9 cellular contexts compared by ENCODE assay signal in genomic region chr10:86139066-86139657, GRCh38.
DNase-seq lines count a peak whose midpoint lies in the region; ATAC-seq and TF ChIP-seq lines count a peak whose summit lies in the region.
"Had no signal": no experiment of that assay in that cellular context is flagged by ENCODE, and none has a peak within 500 bp of the region (broad histone marks: within the 10 kb centered on the region; RNA-seq: fewer than 3 reads in every experiment).

No MANE protein-coding gene starts in this region.

- no peaks in the 10 kb centered on the region for H3K36me3 Mint-ChIP-seq in glutamatergic neuron (ENCODE audit: unreplicated experiment)

- TF ChIP-seq CTCF in OCI-LY3 (IDR thresholded peaks at IDR 0.05; ENCODE audit: low read depth, low read length) (peak; percentile 65), glutamatergic neuron (IDR thresholded peaks at IDR 0.05; ENCODE audit: partially characterized antibody, unreplicated experiment) (peak; percentile 62)

- no peak overlapping the region for H3K9ac ChIP-seq in OCI-LY3 (ENCODE audit: low read length)

- H4K20me1 ChIP-seq in OCI-LY3 (ENCODE audit: insufficient read depth, low read length): no peaks in the 10 kb centered on the region

- no peaks in the 10 kb centered on the region for H3K27me3 ChIP-seq in OCI-LY3 (ENCODE audit: low read depth, low read length)

- no peaks in the 10 kb centered on the region for H3K9me3 ChIP-seq in OCI-LY3 (ENCODE audit: insufficient read depth, low read length)

- no peaks in the 10 kb centered on the region for H3K79me2 ChIP-seq in OCI-LY3 (ENCODE audit: low read length)

- peak; percentile 69 for DNase-seq in activated effector memory CD4-positive, alpha-beta T cell treated with anti-CD3 and anti-CD28 coated beads, Interleukin-2, amount 50 U/mL, for 16 hours
- DNase-seq in activated effector memory CD4-positive, alpha-beta T cell treated with Interleukin-2 at 50 U/mL for 16 hours: no peak
- DNase-seq in glutamatergic neuron (peak; percentile 54), activated gamma-delta T cell (lab: John Stamatoyannopoulos, UW) (no peak), epidermal melanocyte (ENCODE audit: insufficient read length, low spot score) (no peak), NCI-H128 (lab: John Stamatoyannopoulos, UW; ENCODE audit: unreplicated experiment) (no peak)
- peak; percentile 32 for DNase-seq in stimulated activated naive CD8-positive, alpha-beta T cell treated with anti-CD3 and anti-CD28 coated beads, Interleukin-15, Interleukin-2, amounts not matched to agents 100 U/mL and 50 U/mL, for 24 hours
- DNase-seq: KG1 had no signal

- no peaks in the 10 kb centered on the region for H3K4me1 Mint-ChIP-seq in glutamatergic neuron (ENCODE audit: low read depth, unreplicated experiment)

- H3K4me3 ChIP-seq in OCI-LY3 (ENCODE audit: low read length): no peak overlapping the region

- peak overlapping the region; percentile 17 for H3K27ac Mint-ChIP-seq in glutamatergic neuron (ENCODE audit: unreplicated experiment)

- no peaks in the 10 kb centered on the region for H3K4me1 ChIP-seq in OCI-LY3 (ENCODE audit: low read length)

- peaks cover 4% of the 10 kb centered on the region for H3K27me3 Mint-ChIP-seq in glutamatergic neuron (ENCODE audit: unreplicated experiment)

- H3K9me3 Mint-ChIP-seq in glutamatergic neuron (ENCODE audit: unreplicated experiment): peaks cover 1% of the 10 kb centered on the region

- H2AFZ ChIP-seq in OCI-LY3 (ENCODE audit: low read depth, low read length): no peak overlapping the region

- H3K4me2 ChIP-seq in OCI-LY3 (ENCODE audit: low read length): no peak overlapping the region

- no peak overlapping the region for H3K27ac ChIP-seq in OCI-LY3 (ENCODE audit: low read length)

- no peaks in the 10 kb centered on the region for H3K36me3 ChIP-seq in OCI-LY3 (replicated peaks; ENCODE audit: low read depth, low read length)

- no peak overlapping the region for H3K4me3 Mint-ChIP-seq in glutamatergic neuron (ENCODE audit: unreplicated experiment)

- no peak for ATAC-seq in stimulated activated naive CD8-positive, alpha-beta T cell treated with anti-CD3 and anti-CD28 coated beads, Interleukin-15, Interleukin-2, amounts not matched to agents 100 U/mL and 50 U/mL, for 24 hours

Comparison
In these comparisons a context has a peak if more than half of its experiments do, and no peak if none do; other contexts are left out.
1. DNase-seq: peak in activated effector memory CD4-positive, alpha-beta T cell treated with anti-CD3 and anti-CD28 coated beads, Interleukin-2, amount 50 U/mL, for 16 hours (single experiment), glutamatergic neuron (single experiment) and stimulated activated naive CD8-positive, alpha-beta T cell treated with anti-CD3 and anti-CD28 coated beads, Interleukin-15, Interleukin-2, amounts not matched to agents 100 U/mL and 50 U/mL, for 24 hours (single experiment); none in activated effector memory CD4-positive, alpha-beta T cell treated with Interleukin-2 at 50 U/mL for 16 hours (single experiment), activated gamma-delta T cell (single experiment), epidermal melanocyte (single experiment) and NCI-H128 (single experiment).